Comparison of ENCODE assay signal across 23 cellular contexts in genomic region chr10:18298256-18298655, GRCh38.
"Had no signal": no experiment of that assay in that cellular context is flagged by ENCODE, and none has a peak within 500 bp of the region (broad histone marks: within the 10 kb centered on the region; RNA-seq: fewer than 3 reads in every experiment).

No MANE protein-coding gene starts in this region.

- H3K36me3 ChIP-seq: stomach, suprapubic skin, thoracic aorta, thyroid gland, tibial artery, tibial nerve, transverse colon, upper lobe of left lung, upper lobe of right lung, uterus, vagina had no signal

- DNase-seq: stimulated activated CD4-positive, alpha-beta T cell treated with anti-CD3 and anti-CD28 coated beads, Interleukin-2, amount 100 ng/mL, for 48 hours; stimulated activated CD4-positive, alpha-beta T cell treated with anti-CD3 and anti-CD28 coated beads, Interleukin-4, amount 100 ng/mL, for 1 hour; stimulated activated CD4-positive, alpha-beta T cell treated with anti-CD3 and anti-CD28 coated beads, Interleukin-4, amount 100 ng/mL, for 24 hours; stimulated activated CD4-positive, alpha-beta T cell treated with anti-CD3 and anti-CD28 coated beads, Interleukin-4, amount 100 ng/mL, for 4 hours; stimulated activated CD8-positive, alpha-beta memory T cell treated with anti-CD3 and anti-CD28 coated beads, Interleukin-4, amount 100 ng/mL, for 48 hours; stimulated activated naive B cell treated with anti-CD40 and anti-IgM and Interleukin-4, amounts not matched to agents 10 μg/mL and 1 μg/mL and 100 μg/mL, for 72 hours; stimulated activated naive CD4-positive, alpha-beta T cell; stimulated activated naive CD4-positive, alpha-beta T cell treated with Interleukin-2 at 50 U/mL for 16 hours; stimulated activated naive CD8-positive, alpha-beta T cell treated with anti-CD3 and anti-CD28 coated beads, Interleukin-15, amount 100 ng/mL, for 72 hours; stimulated activated naive CD8-positive, alpha-beta T cell treated with anti-CD3 and anti-CD28 coated beads, Interleukin-15, Interleukin-2, amounts not matched to agents 100 U/mL and 50 U/mL, for 24 hours; stomach; substantia nigra; testis; tibial artery; transverse colon; upper lobe of left lung; upper lobe of right lung; uterus had no signal

- H3K4me1 ChIP-seq: stomach, suprapubic skin, testis, thyroid gland, tibial artery, tibial nerve, transverse colon, upper lobe of left lung, upper lobe of right lung, uterus, vagina had no signal

- H3K27me3 ChIP-seq: stomach, suprapubic skin, testis, thyroid gland, tibial artery, tibial nerve, transverse colon, upper lobe of left lung, upper lobe of right lung, uterus, vagina had no signal

- H3K27ac ChIP-seq: stomach, suprapubic skin, testis, thoracic aorta, thyroid gland, tibial artery, tibial nerve, transverse colon, upper lobe of left lung, upper lobe of right lung, uterus, vagina had no signal

- H3K9me3 ChIP-seq: stomach, suprapubic skin, testis, thoracic aorta, thyroid gland, tibial artery, tibial nerve, transverse colon, upper lobe of left lung, upper lobe of right lung, uterus, vagina had no signal

- H3K4me3 ChIP-seq: stomach, suprapubic skin, testis, thoracic aorta, thyroid gland, tibial artery, tibial nerve, transverse colon, upper lobe of left lung, upper lobe of right lung, uterus, vagina had no signal
